8 cellular contexts compared by ENCODE assay signal in genomic region chr5:176194238-176195083, GRCh38. TPM values are rescaled to one million over a fixed set of nuclear protein-coding genes. Genes with fewer than 3 reads are reported as not detected.
A peak's percentile ranks its signal among the peaks of the same experiment; 100 is the strongest.
DNase-seq lines count a peak whose midpoint lies in the region; ATAC-seq, FAIRE-seq and TF ChIP-seq lines count a peak whose summit lies in the region.
"Not testable (repeated sequence)": the region's sequence is repeated elsewhere in the genome, so short reads cannot be mapped to it uniquely, and the experiment has no call there.

No MANE protein-coding gene starts in this region.

- H3K9me3 ChIP-seq in mammary epithelial cell (replicated peaks; ENCODE audit: insufficient read depth, low read length); right lobe of liver; prostate gland: not testable (repeated sequence)

- in situ Hi-C loops in mammary epithelial cell (cut with MboI; ENCODE audit: low sequenced_read_pairs in 2 of 2), result not testable (repeated sequence)

- H3K4me1 Mint-ChIP-seq in activated CD8-positive, alpha-beta T cell treated with anti-CD3 and anti-CD28 coated beads, Interleukin-2, amount 10 ng/mL, durations not matched to agents 7 days and 5 days (ENCODE audit: low read depth), result peaks cover 16% of the 10 kb centered on the region

- dilution Hi-C loops in mammary epithelial cell (cut with HindIII; ENCODE audit: low sequenced_read_pairs), result not testable (repeated sequence)

- TF ChIP-seq POLR2A in right lobe of liver (IDR thresholded peaks at IDR 0.05); prostate gland (IDR thresholded peaks at IDR 0.05): not testable (repeated sequence)

- POLR2A ChIA-PET in activated CD8-positive, alpha-beta T cell treated with anti-CD3 and anti-CD28 coated beads, Interleukin-2, amount 10 ng/mL, durations not matched to agents 7 days and 5 days (lab: Charles Lee), result not testable (repeated sequence)

- H3K4me3 Mint-ChIP-seq in activated CD8-positive, alpha-beta T cell treated with anti-CD3 and anti-CD28 coated beads, Interleukin-2, amount 10 ng/mL, durations not matched to agents 7 days and 5 days, result peak overlapping the region; percentile 36

- H3K4me1 ChIP-seq in mammary epithelial cell (ENCODE audit: insufficient read depth, low read length); foreskin keratinocyte; right lobe of liver; prostate gland (replicated peaks): not testable (repeated sequence)

- H3K27me3 Mint-ChIP-seq in activated CD8-positive, alpha-beta T cell treated with anti-CD3 and anti-CD28 coated beads, Interleukin-2, amount 10 ng/mL, durations not matched to agents 7 days and 5 days (ENCODE audit: low read depth), result peaks cover 17% of the 10 kb centered on the region

- H3K36me3 ChIP-seq in mammary epithelial cell (ENCODE audit: insufficient read depth, low read length); right lobe of liver; prostate gland: not testable (repeated sequence)

- intact Hi-C loops in mammary epithelial cell (cut with micrococcal nuclease); right lobe of liver (cut with DNase I); prostate gland (cut with DNase I): not testable (repeated sequence)

- H3K36me3 Mint-ChIP-seq in activated CD8-positive, alpha-beta T cell treated with anti-CD3 and anti-CD28 coated beads, Interleukin-2, amount 10 ng/mL, durations not matched to agents 7 days and 5 days (ENCODE audit: low read depth), result not testable (repeated sequence)

- not testable (repeated sequence) for TF ChIP-seq CTCF in mammary epithelial cell (conservative IDR thresholded peaks at IDR 0.05 in 1 of 2, IDR thresholded peaks at IDR 0.05 in 1 of 2; ENCODE audit: extremely low read depth in 1 of 2, insufficient read depth in 1 of 2, low read depth in 1 of 2, low read length in 2 of 2); foreskin keratinocyte (conservative IDR thresholded peaks at IDR 0.05); right lobe of liver (IDR thresholded peaks at IDR 0.05); prostate gland (IDR thresholded peaks at IDR 0.05)

- H3K4me3 ChIP-seq in mammary epithelial cell (replicated peaks in 1 of 3; ENCODE audit: insufficient read depth in 1 of 3, low read depth in 2 of 3, low read length in 3 of 3), result peak overlapping the region in 2 of 3 experiments; percentile 3 to 32
- H3K4me3 ChIP-seq in right lobe of liver, result not testable (repeated sequence)
- H3K4me3 ChIP-seq in prostate gland, result peak overlapping the region; percentile 9 to 10

- H4K20me1 ChIP-seq in mammary epithelial cell (ENCODE audit: insufficient read depth, low read length), result not testable (repeated sequence)

- H3K79me2 ChIP-seq in mammary epithelial cell (ENCODE audit: insufficient read depth, low read length), result not testable (repeated sequence)

- 5% methylated on average over 14 of the region's 67 CpGs for WGBS in mammary epithelial cell (ENCODE audit: low coverage, missing lambda C conversion rate)
- 20% methylated on average over 2 of the region's 67 CpGs for WGBS in right lobe of liver (ENCODE audit: insufficient coverage, low coverage, low lambda C conversion rate, missing lambda C conversion rate)
- WGBS in prostate gland, result 10% methylated on average over 35 of the region's 67 CpGs

- CTCF ChIA-PET in activated CD8-positive, alpha-beta T cell treated with anti-CD3 and anti-CD28 coated beads, Interleukin-2, amount 10 ng/mL, durations not matched to agents 7 days and 5 days (lab: Charles Lee); mammary epithelial cell (lab: Charles Lee; ENCODE audit: low non-redundant PET): not testable (repeated sequence)

- not testable (repeated sequence) for H3K27me3 ChIP-seq in mammary epithelial cell (ENCODE audit: insufficient read depth, low read length); right lobe of liver; prostate gland (replicated peaks; ENCODE audit: insufficient read depth)
- peaks cover 23% of the 10 kb centered on the region for H3K27me3 ChIP-seq in foreskin keratinocyte

- H3K27ac ChIP-seq in mammary epithelial cell (ENCODE audit: insufficient read depth, low read depth, low read length); foreskin keratinocyte; right lobe of liver; prostate gland: not testable (repeated sequence)

- not testable (repeated sequence) for H3K9ac ChIP-seq in mammary epithelial cell (ENCODE audit: insufficient read depth, low read length)

- peak; percentile 65 for ATAC-seq in activated CD8-positive, alpha-beta T cell treated with anti-CD3 and anti-CD28 coated beads, Interleukin-2, amount 10 ng/mL, durations not matched to agents 7 days and 5 days
- ATAC-seq in foreskin keratinocyte (peak; percentile 33), right lobe of liver (peak; percentile 25 to 44 (median 32))

- not testable (repeated sequence) for H3K9me3 Mint-ChIP-seq in activated CD8-positive, alpha-beta T cell treated with anti-CD3 and anti-CD28 coated beads, Interleukin-2, amount 10 ng/mL, durations not matched to agents 7 days and 5 days (ENCODE audit: insufficient read depth)

- peak; percentile 9 for FAIRE-seq in urothelium cell line (lab: Jason Lieb, UNC)

- H3K27ac Mint-ChIP-seq in activated CD8-positive, alpha-beta T cell treated with anti-CD3 and anti-CD28 coated beads, Interleukin-2, amount 10 ng/mL, durations not matched to agents 7 days and 5 days, result not testable (repeated sequence)

- H2AFZ ChIP-seq in mammary epithelial cell (ENCODE audit: low read depth, low read length), result peak overlapping the region; percentile 64

- DNase-seq in DMS53 treated with DMSO at 0.1 percent for 48 hours (lab: John Stamatoyannopoulos, UW; ENCODE audit: unreplicated experiment), result peak; percentile 26
- peak; percentile 41 for DNase-seq in NCI-H748 (lab: John Stamatoyannopoulos, UW; ENCODE audit: unreplicated experiment)
- not testable (repeated sequence) for DNase-seq in activated CD8-positive, alpha-beta T cell treated with anti-CD3 and anti-CD28 coated beads, Interleukin-2, amount 10 ng/mL, durations not matched to agents 7 days and 5 days; mammary epithelial cell; foreskin keratinocyte; right lobe of liver; prostate gland (ENCODE audit: low spot score); urothelium cell line (ENCODE audit: low spot score)

- not testable (repeated sequence) for BruUV-seq in mammary epithelial cell (replicated peaks; lab: Mats Ljungman, UMichigan)

- peak overlapping the region; percentile 79 for H3K4me2 ChIP-seq in mammary epithelial cell (ENCODE audit: insufficient read depth, low read depth, low read length)

RNA-seq across cellular contexts. Expression of gene SIMC1, which starts 43.8 kb away (rescaled TPM):
- total RNA-seq in activated CD8-positive, alpha-beta T cell treated with anti-CD3 and anti-CD28 coated beads, Interleukin-2, amount 10 ng/mL, durations not matched to agents 7 days and 5 days, result 10 to 100 TPM; 25.7 to 26.3 TPM
- 10 to 100 TPM in 1 of 2 donors, 1 to 10 TPM in 1; 5.7 to 18.3 TPM for total RNA-seq in mammary epithelial cell
- 13.3 TPM for polyA plus RNA-seq in mammary epithelial cell
- 29.9 TPM for polyA minus RNA-seq in mammary epithelial cell
- 9.5 and 16.4 TPM in 2 replicates for total RNA-seq in foreskin keratinocyte
- 5.0 and 8.3 TPM in 2 replicates for polyA plus RNA-seq in foreskin keratinocyte
- 10 to 100 TPM in 4 of 6 experiments, 1 to 10 TPM in 2; 7.0 to 21.7 (median 11.2) TPM for total RNA-seq in right lobe of liver
- total RNA-seq in prostate gland, result 10 to 100 TPM; 15.9 to 57.9 TPM
